ENCODE assay signal across 18 cellular contexts in the genomic region with DNA sequence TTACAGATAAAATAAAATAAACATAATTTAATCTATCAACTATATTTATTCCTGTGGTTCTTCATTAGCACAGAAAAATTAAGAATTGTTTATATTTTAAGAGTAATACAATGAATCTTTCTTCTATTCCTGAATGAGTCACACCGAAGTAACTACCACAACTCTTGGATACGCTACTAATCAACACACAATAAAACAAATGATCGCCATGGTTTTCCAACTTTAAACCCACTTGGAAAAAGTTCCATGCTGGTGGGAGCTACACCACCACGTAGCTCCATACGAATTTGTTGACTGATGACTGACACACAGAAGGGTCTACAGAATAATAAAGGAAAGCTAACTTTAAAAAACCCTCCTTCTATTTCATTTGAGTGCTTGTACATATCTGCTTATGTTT.
DNase-seq lines count a peak whose midpoint lies in the region; ATAC-seq, FAIRE-seq and TF ChIP-seq lines count a peak whose summit lies in the region.
"Had no signal": no experiment of that assay in that cellular context is flagged by ENCODE, and none has a peak within 500 bp of the region (broad histone marks: within the 10 kb centered on the region; RNA-seq: fewer than 3 reads in every experiment).

No MANE protein-coding gene starts in this region.

- peak overlapping the region; percentile 58 for H3K27ac ChIP-seq in keratinocyte (ENCODE audit: control insufficient read depth, insufficient read depth, low read length)
- H3K27ac ChIP-seq: 22Rv1 had no signal

- FAIRE-seq in keratinocyte (lab: Jason Lieb, UNC), result no peak
- FAIRE-seq: H1 had no signal

- intact Hi-C loops in activated CD4-positive, alpha-beta T cell treated with anti-CD3 and anti-CD28 coated beads, Interleukin-2, amount 10 ng/mL, durations not matched to agents 24 days and 14 days (cut with micrococcal nuclease), result loop anchor here (1.0 to 5.0 kb wide), 4 partner anchors 14 to 344 kb away; no protein-coding TSS in a partner anchor

- no peaks in the 10 kb centered on the region for H4K20me1 ChIP-seq in keratinocyte (ENCODE audit: control insufficient read depth, extremely low read depth, insufficient read depth, low read length)

- ATAC-seq in stimulated activated effector memory CD8-positive, alpha-beta T cell treated with anti-CD3 and anti-CD28 coated beads, Interleukin-12 subunit alpha, Interleukin-12 subunit beta, amount 100 ng/mL, for 72 hours, result no peak
- ATAC-seq in GM21381 (IDR thresholded peaks at IDR 0.05; ENCODE audit: unreplicated experiment) (no peak), GM19455 (IDR thresholded peaks at IDR 0.05; ENCODE audit: unreplicated experiment) (no peak)
- ATAC-seq: effector memory CD8-positive, alpha-beta T cell had no signal

- H3K27ac Mint-ChIP-seq in activated CD4-positive, alpha-beta T cell treated with anti-CD3 and anti-CD28 coated beads, Interleukin-2, amount 10 ng/mL, durations not matched to agents 24 days and 14 days, result peak overlapping the region; percentile 73
- peak overlapping the region; percentile 76 for H3K27ac Mint-ChIP-seq in activated naive CD8-positive, alpha-beta T cell treated with anti-CD3 and anti-CD28 coated beads for 36 hours
- peak overlapping the region; percentile 88 for H3K27ac Mint-ChIP-seq in stimulated activated effector memory CD8-positive, alpha-beta T cell treated with anti-CD3 and anti-CD28 coated beads, Interleukin-12 subunit alpha, Interleukin-12 subunit beta, amount 100 ng/mL, for 72 hours

- no peaks in the 10 kb centered on the region for H3K9me1 ChIP-seq in keratinocyte (ENCODE audit: control insufficient read depth, extremely low read depth, insufficient read depth, low read length)

- H3K4me1 ChIP-seq in keratinocyte (ENCODE audit: control insufficient read depth, extremely low read depth, insufficient read depth, low read length), result peaks cover 39% of the 10 kb centered on the region

- no peak overlapping the region for H3K4me3 Mint-ChIP-seq in activated CD4-positive, alpha-beta T cell treated with anti-CD3 and anti-CD28 coated beads, Interleukin-2, amount 10 ng/mL, durations not matched to agents 24 days and 14 days
- H3K4me3 Mint-ChIP-seq in activated naive CD8-positive, alpha-beta T cell treated with anti-CD3 and anti-CD28 coated beads for 36 hours, result no peak overlapping the region
- peak overlapping the region; percentile 5 for H3K4me3 Mint-ChIP-seq in stimulated activated effector memory CD8-positive, alpha-beta T cell treated with anti-CD3 and anti-CD28 coated beads, Interleukin-12 subunit alpha, Interleukin-12 subunit beta, amount 100 ng/mL, for 72 hours

- DNase-seq in activated CD4-positive, alpha-beta T cell treated with anti-CD3 and anti-CD28 coated beads, Interleukin-2, amount 10 ng/mL, durations not matched to agents 24 days and 14 days, result no peak
- no peak for DNase-seq in activated CD4-positive, alpha-beta T cell treated with anti-CD3 and anti-CD28 coated beads, Interleukin-2, amount 50 U/mL, for 48 hours
- DNase-seq in activated naive CD8-positive, alpha-beta T cell treated with anti-CD3 and anti-CD28 coated beads for 36 hours, result no peak
- no peak for DNase-seq in keratinocyte (ENCODE audit: low read depth, low spot score)
- DNase-seq in stimulated activated effector memory CD8-positive, alpha-beta T cell treated with anti-CD3 and anti-CD28 coated beads, Interleukin-12 subunit alpha, Interleukin-12 subunit beta, amount 100 ng/mL, for 72 hours (ENCODE audit: low spot score in 2 of 2), result no peak
- no peak for DNase-seq in DMS153 treated with DMSO at 0.1 percent for 48 hours (lab: John Stamatoyannopoulos, UW; ENCODE audit: unreplicated experiment)
- DNase-seq: activated CD4-positive, alpha-beta T cell treated with anti-CD3 and anti-CD28 coated beads, Interleukin-2, amount 50 U/mL, for 4 hours; activated T-cell treated with anti-CD3 and anti-CD28 coated beads, Interleukin-2, amount 50 U/mL, for 48 hours; central memory CD4-positive, alpha-beta T cell; effector memory CD8-positive, alpha-beta T cell; Kasumi-1; NCI-H1694 treated with DMSO at 0.1 percent for 48 hours; stimulated activated CD4-positive, alpha-beta T cell treated with anti-CD3 and anti-CD28 coated beads, Interleukin-4, amount 100 ng/mL, for 1 hour; testis had no signal

- H2AFZ ChIP-seq in keratinocyte (ENCODE audit: control insufficient read depth, low read length), result no peak overlapping the region

- no peak overlapping the region for H3K9ac ChIP-seq in keratinocyte (ENCODE audit: control insufficient read depth, extremely low read depth, insufficient read depth, low read length)

- H3K27me3 Mint-ChIP-seq in activated CD4-positive, alpha-beta T cell treated with anti-CD3 and anti-CD28 coated beads, Interleukin-2, amount 10 ng/mL, durations not matched to agents 24 days and 14 days, result no peaks in the 10 kb centered on the region
- no peaks in the 10 kb centered on the region for H3K27me3 Mint-ChIP-seq in activated naive CD8-positive, alpha-beta T cell treated with anti-CD3 and anti-CD28 coated beads for 36 hours
- H3K27me3 Mint-ChIP-seq: effector memory CD8-positive, alpha-beta T cell had no signal

- H3K4me1 Mint-ChIP-seq in activated CD4-positive, alpha-beta T cell treated with anti-CD3 and anti-CD28 coated beads, Interleukin-2, amount 10 ng/mL, durations not matched to agents 24 days and 14 days, result peaks cover 66% of the 10 kb centered on the region
- peaks cover 83% of the 10 kb centered on the region for H3K4me1 Mint-ChIP-seq in activated naive CD8-positive, alpha-beta T cell treated with anti-CD3 and anti-CD28 coated beads for 36 hours
- peaks cover 90% of the 10 kb centered on the region for H3K4me1 Mint-ChIP-seq in stimulated activated effector memory CD8-positive, alpha-beta T cell treated with anti-CD3 and anti-CD28 coated beads, Interleukin-12 subunit alpha, Interleukin-12 subunit beta, amount 100 ng/mL, for 72 hours

- no peak for TF ChIP-seq CTCF in keratinocyte (optimal IDR thresholded peaks at IDR 0.05 in 1 of 3, IDR thresholded peaks at IDR 0.05 in 1 of 3, conservative IDR thresholded peaks at IDR 0.05 in 1 of 3; ENCODE audit: extremely low read depth in 1 of 3, insufficient read depth in 2 of 3, low read length in 3 of 3)

- H3K36me3 ChIP-seq in keratinocyte (ENCODE audit: control insufficient read depth in 2 of 2, extremely low read depth in 1 of 2, insufficient read depth in 2 of 2, low read length in 2 of 2), result no peaks in the 10 kb centered on the region

- no peaks in the 10 kb centered on the region for H3K79me2 ChIP-seq in keratinocyte (ENCODE audit: control insufficient read depth, insufficient read depth, low read length)

- no peaks in the 10 kb centered on the region for H3K27me3 ChIP-seq in keratinocyte (ENCODE audit: control insufficient read depth, extremely low read depth, insufficient read depth, low read length)
- H3K27me3 ChIP-seq: testis had no signal

- no peak overlapping the region for H3K4me3 ChIP-seq in keratinocyte (ENCODE audit: control insufficient read depth in 2 of 3, extremely low read depth in 1 of 3, insufficient read depth in 2 of 3, low read depth in 1 of 3, low read length in 3 of 3)
- H3K4me3 ChIP-seq: testis had no signal

- dilution Hi-C loops in keratinocyte (cut with MboI; ENCODE audit: extremely low pct_ligation_motif_present, low sequenced_read_pairs), result no loop called here

- no peaks in the 10 kb centered on the region for H3K9me3 ChIP-seq in keratinocyte (ENCODE audit: control insufficient read depth, low read depth, low read length)
- H3K9me3 ChIP-seq: testis had no signal

- H3K36me3 Mint-ChIP-seq in activated CD4-positive, alpha-beta T cell treated with anti-CD3 and anti-CD28 coated beads, Interleukin-2, amount 10 ng/mL, durations not matched to agents 24 days and 14 days (ENCODE audit: low read depth), result peaks cover 50% of the 10 kb centered on the region
- peaks cover 69% of the 10 kb centered on the region for H3K36me3 Mint-ChIP-seq in activated naive CD8-positive, alpha-beta T cell treated with anti-CD3 and anti-CD28 coated beads for 36 hours
- peaks cover 16% of the 10 kb centered on the region for H3K36me3 Mint-ChIP-seq in stimulated activated effector memory CD8-positive, alpha-beta T cell treated with anti-CD3 and anti-CD28 coated beads, Interleukin-12 subunit alpha, Interleukin-12 subunit beta, amount 100 ng/mL, for 72 hours

- peaks cover 4% of the 10 kb centered on the region for H3K9me3 Mint-ChIP-seq in activated CD4-positive, alpha-beta T cell treated with anti-CD3 and anti-CD28 coated beads, Interleukin-2, amount 10 ng/mL, durations not matched to agents 24 days and 14 days
- peaks cover 13% of the 10 kb centered on the region for H3K9me3 Mint-ChIP-seq in activated naive CD8-positive, alpha-beta T cell treated with anti-CD3 and anti-CD28 coated beads for 36 hours
- H3K9me3 Mint-ChIP-seq in stimulated activated effector memory CD8-positive, alpha-beta T cell treated with anti-CD3 and anti-CD28 coated beads, Interleukin-12 subunit alpha, Interleukin-12 subunit beta, amount 100 ng/mL, for 72 hours, result peaks cover 3% of the 10 kb centered on the region
- H3K9me3 Mint-ChIP-seq: effector memory CD8-positive, alpha-beta T cell had no signal

- H3K4me2 ChIP-seq in keratinocyte (ENCODE audit: control insufficient read depth, extremely low read depth, insufficient read depth, low read depth, low read length), result no peak overlapping the region
